ENCODE assay signal across 18 cellular contexts in genomic region chr11:6557761-6558674, GRCh38.
"Had no signal": no experiment of that assay in that cellular context is flagged by ENCODE, and none has a peak within 500 bp of the region (broad histone marks: within the 10 kb centered on the region; RNA-seq: fewer than 3 reads in every experiment).

No MANE protein-coding gene starts in this region.

- H3K36me3 ChIP-seq: gastrocnemius medialis, lower lobe of right lung, suprapubic skin had no signal

- H3K27ac Mint-ChIP-seq: activated CD8-positive, alpha-beta memory T cell treated with anti-CD3 and anti-CD28 coated beads, Interleukin-2, amount 10 ng/mL, durations not matched to agents 7 days and 5 days; activated naive CD8-positive, alpha-beta T cell treated with anti-CD3 and anti-CD28 coated beads, Interleukin-2, amount 10 ng/mL, durations not matched to agents 7 days and 5 days; stimulated activated naive CD8-positive, alpha-beta T cell treated with anti-CD3 and anti-CD28 coated beads, Interleukin-15, Interleukin-2, amounts not matched to agents 100 ng/mL and 50 ng/mL, for 24 hours; T-helper 2 cell treated with Interferon-gamma antibody and Interleukin-4, amounts not matched to agents 5 μg/mL and 100 μg/mL, for 36 hours had no signal

- H3K4me3 Mint-ChIP-seq: activated CD8-positive, alpha-beta memory T cell treated with anti-CD3 and anti-CD28 coated beads, Interleukin-2, amount 10 ng/mL, durations not matched to agents 7 days and 5 days; activated naive CD8-positive, alpha-beta T cell treated with anti-CD3 and anti-CD28 coated beads, Interleukin-2, amount 10 ng/mL, durations not matched to agents 7 days and 5 days; nephron; stimulated activated naive CD8-positive, alpha-beta T cell treated with anti-CD3 and anti-CD28 coated beads, Interleukin-15, Interleukin-2, amounts not matched to agents 100 ng/mL and 50 ng/mL, for 24 hours; T-helper 2 cell treated with Interferon-gamma antibody and Interleukin-4, amounts not matched to agents 5 μg/mL and 100 μg/mL, for 36 hours had no signal

- H3K9me3 ChIP-seq: body of pancreas, gastrocnemius medialis, lower lobe of right lung, SK-N-SH, suprapubic skin had no signal

- H3K27ac ChIP-seq: coronary artery, lower lobe of right lung, suprapubic skin had no signal

- ATAC-seq: activated CD8-positive, alpha-beta memory T cell treated with anti-CD3 and anti-CD28 coated beads, Interleukin-2, amount 10 ng/mL, durations not matched to agents 7 days and 5 days; body of pancreas; gastrocnemius medialis had no signal

- H3K27me3 Mint-ChIP-seq: activated CD8-positive, alpha-beta memory T cell treated with anti-CD3 and anti-CD28 coated beads, Interleukin-2, amount 10 ng/mL, durations not matched to agents 7 days and 5 days; activated naive CD8-positive, alpha-beta T cell treated with anti-CD3 and anti-CD28 coated beads, Interleukin-2, amount 10 ng/mL, durations not matched to agents 7 days and 5 days; stimulated activated naive CD8-positive, alpha-beta T cell treated with anti-CD3 and anti-CD28 coated beads, Interleukin-15, Interleukin-2, amounts not matched to agents 100 ng/mL and 50 ng/mL, for 24 hours had no signal

- H3K4me1 Mint-ChIP-seq: activated CD8-positive, alpha-beta memory T cell treated with anti-CD3 and anti-CD28 coated beads, Interleukin-2, amount 10 ng/mL, durations not matched to agents 7 days and 5 days; activated naive CD8-positive, alpha-beta T cell treated with anti-CD3 and anti-CD28 coated beads, Interleukin-2, amount 10 ng/mL, durations not matched to agents 7 days and 5 days had no signal

- H3K36me3 Mint-ChIP-seq: activated CD8-positive, alpha-beta memory T cell treated with anti-CD3 and anti-CD28 coated beads, Interleukin-2, amount 10 ng/mL, durations not matched to agents 7 days and 5 days had no signal

- H3K27me3 ChIP-seq: body of pancreas, gastrocnemius medialis, suprapubic skin had no signal

- H3K4me3 ChIP-seq: body of pancreas, coronary artery, gastrocnemius medialis, lower lobe of right lung, suprapubic skin had no signal

- DNase-seq: activated CD4-positive, alpha-beta T cell treated with anti-CD3 and anti-CD28 coated beads, Interleukin-2, amount 50 U/mL, for 4 hours; activated CD8-positive, alpha-beta memory T cell treated with anti-CD3 and anti-CD28 coated beads, Interleukin-2, amount 10 ng/mL, durations not matched to agents 7 days and 5 days; activated naive CD4-positive, alpha-beta T cell; activated naive CD8-positive, alpha-beta T cell treated with anti-CD3 and anti-CD28 coated beads, Interleukin-2, amount 10 ng/mL, durations not matched to agents 7 days and 5 days; amygdala; body of pancreas; erythroblast; gastrocnemius medialis; lower lobe of right lung; midbrain; occipital lobe; SK-N-SH; trophoblast cell had no signal

- H3K9me3 Mint-ChIP-seq: activated naive CD8-positive, alpha-beta T cell treated with anti-CD3 and anti-CD28 coated beads, Interleukin-2, amount 10 ng/mL, durations not matched to agents 7 days and 5 days; nephron; stimulated activated naive CD8-positive, alpha-beta T cell treated with anti-CD3 and anti-CD28 coated beads, Interleukin-15, Interleukin-2, amounts not matched to agents 100 ng/mL and 50 ng/mL, for 24 hours; T-helper 2 cell treated with Interferon-gamma antibody and Interleukin-4, amounts not matched to agents 5 μg/mL and 100 μg/mL, for 36 hours had no signal

- H3K4me1 ChIP-seq: lower lobe of right lung, suprapubic skin had no signal
